In genomic region chr6:129501401-129502051, GRCh38 we compare ENCODE assay signal across 8 cellular contexts.
DNase-seq lines count a peak whose midpoint lies in the region; ATAC-seq and TF ChIP-seq lines count a peak whose summit lies in the region.

No MANE protein-coding gene starts in this region.

- TF ChIP-seq POLR2A in thyroid gland (IDR thresholded peaks at IDR 0.05): no peak

- intact Hi-C loops in thyroid gland (cut with DNase I): no loop called here

- H3K4me1 ChIP-seq in thyroid gland: peaks cover 3 to 9% of the 10 kb centered on the region in 2 donors

- H3K9me3 ChIP-seq in thyroid gland: no peaks in the 10 kb centered on the region

- ATAC-seq in GM19395 (IDR thresholded peaks at IDR 0.05; ENCODE audit: unreplicated experiment) (no peak), HG02840 (IDR thresholded peaks at IDR 0.05; ENCODE audit: low FRiP score, unreplicated experiment) (no peak)

- no peak overlapping the region for H3K4me3 ChIP-seq in thyroid gland (replicated peaks in 1 of 3)

- TF ChIP-seq CTCF in thyroid gland (IDR thresholded peaks at IDR 0.05): no peak

- peak overlapping the region; percentile 26 to 53 (median 28) for H3K27ac ChIP-seq in thyroid gland

- DNase-seq in SIG-M5 treated with dmso at 0.1 percent for 504 hours (lab: John Stamatoyannopoulos, UW; ENCODE audit: unreplicated experiment): peak; percentile 29
- no peak for DNase-seq in SIG-M5 (lab: John Stamatoyannopoulos, UW)
- DNase-seq in NCI-H524 treated with DMSO at 0.1 percent for 48 hours (lab: John Stamatoyannopoulos, UW): peak; percentile 11
- peak; percentile 90 for DNase-seq in brain pericyte (ENCODE audit: low read depth, low spot score)
- DNase-seq in left kidney (ENCODE audit: low read depth, low spot score): peak; percentile 77
- DNase-seq in thyroid gland: peak; percentile 85 to 89

- 43 to 47% methylated on average over 5 of the region's 5 CpGs for WGBS in thyroid gland, 2 donors

- H3K27me3 ChIP-seq in thyroid gland: no peaks in the 10 kb centered on the region

- H3K36me3 ChIP-seq in thyroid gland: no peaks in the 10 kb centered on the region
